ENCODE assay signal across 13 cellular contexts in the genomic region with DNA sequence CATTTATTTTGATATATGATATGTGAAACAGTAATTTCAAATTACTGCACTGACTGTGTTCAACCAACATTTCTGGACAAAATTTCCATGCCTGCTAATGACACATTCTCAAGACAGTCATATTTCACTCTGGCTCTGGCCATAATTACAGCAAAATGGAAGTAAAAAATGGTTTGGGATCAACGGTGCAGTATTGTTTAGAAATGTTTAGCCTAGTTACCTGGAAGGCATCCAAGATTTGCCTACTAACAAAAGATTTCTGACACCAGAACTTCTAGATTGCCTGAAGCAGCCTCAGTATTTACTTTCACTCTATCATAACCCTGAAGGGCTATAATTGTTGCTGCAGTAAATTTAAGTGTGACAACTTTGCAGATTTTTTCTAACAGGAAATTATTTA.
A peak's percentile ranks its signal among the peaks of the same experiment; 100 is the strongest.
DNase-seq lines count a peak whose midpoint lies in the region; ATAC-seq and TF ChIP-seq lines count a peak whose summit lies in the region.
"Had no signal": no experiment of that assay in that cellular context is flagged by ENCODE, and none has a peak within 500 bp of the region (broad histone marks: within the 10 kb centered on the region; RNA-seq: fewer than 3 reads in every experiment).

No MANE protein-coding gene starts in this region.

- H3K36me3 ChIP-seq in Caco-2 (ENCODE audit: control insufficient read depth, insufficient read depth, low read length) (no peaks in the 10 kb centered on the region), gastrocnemius medialis (no peaks in the 10 kb centered on the region), right lobe of liver (no peaks in the 10 kb centered on the region)
- H3K36me3 ChIP-seq: BLaER1 had no signal

- H3K4me1 Mint-ChIP-seq in Caco-2 (ENCODE audit: low read depth, unreplicated experiment) = no peaks in the 10 kb centered on the region

- H3K27me3 Mint-ChIP-seq in Caco-2 (ENCODE audit: insufficient read depth, unreplicated experiment) = no peaks in the 10 kb centered on the region

- no peaks in the 10 kb centered on the region for H3K36me3 Mint-ChIP-seq in Caco-2 (ENCODE audit: insufficient read depth, unreplicated experiment)

- H3K27me3 ChIP-seq in Caco-2 (replicated peaks; ENCODE audit: control insufficient read depth, insufficient read depth, low read length) (no peaks in the 10 kb centered on the region), gastrocnemius medialis (no peaks in the 10 kb centered on the region), right lobe of liver (no peaks in the 10 kb centered on the region)
- H3K27me3 ChIP-seq: BLaER1 had no signal

- H3K9me3 ChIP-seq in Caco-2 (no peaks in the 10 kb centered on the region), gastrocnemius medialis (no peaks in the 10 kb centered on the region), right lobe of liver (no peaks in the 10 kb centered on the region)
- H3K9me3 ChIP-seq: BLaER1, mucosa of descending colon had no signal

- no peak overlapping the region for H3K27ac Mint-ChIP-seq in Caco-2 (ENCODE audit: unreplicated experiment)

- peak; percentile 77 for DNase-seq in DMS153 treated with DMSO at 0.1 percent for 48 hours (lab: John Stamatoyannopoulos, UW; ENCODE audit: unreplicated experiment)
- peak; percentile 75 for DNase-seq in LHCN-M2 (ENCODE audit: low read depth)
- DNase-seq in SHP77 (lab: John Stamatoyannopoulos, UW) = peak; percentile 17 to 45
- peak; percentile 24 for DNase-seq in fibroblast of villous mesenchyme (ENCODE audit: low read depth)
- no peak for DNase-seq in Caco-2
- no peak for DNase-seq in gastrocnemius medialis
- DNase-seq in right lobe of liver = no peak
- no peak for DNase-seq in HuH-7 (ENCODE audit: low spot score)
- DNase-seq: mucosa of descending colon had no signal

- no TSS peak for BruUV-seq in Caco-2 (replicated peaks; lab: Mats Ljungman, UMichigan)

- H3K4me3 Mint-ChIP-seq in Caco-2 (ENCODE audit: unreplicated experiment) = no peak overlapping the region

- in situ Hi-C loops in gastrocnemius medialis (cut with MboI; ENCODE audit: low sequenced_read_pairs in 4 of 4) = no loop called here

- no peaks in the 10 kb centered on the region for H3K4me1 ChIP-seq in Caco-2
- no peaks in the 10 kb centered on the region for H3K4me1 ChIP-seq in gastrocnemius medialis
- no peaks in the 10 kb centered on the region for H3K4me1 ChIP-seq in right lobe of liver
- H3K4me1 ChIP-seq: BLaER1 had no signal

- no peaks in the 10 kb centered on the region for H3K9me3 Mint-ChIP-seq in Caco-2 (ENCODE audit: unreplicated experiment)

- intact Hi-C loops in Caco-2 (cut with micrococcal nuclease; ENCODE audit: unreplicated experiment) (no loop called here), gastrocnemius medialis (cut with DNase I; ENCODE audit: low total_unique reads) (no loop called here), right lobe of liver (cut with DNase I) (no loop called here)

- POLR2A ChIA-PET in Caco-2 (lab: Charles Lee) = no interaction called here

- TF ChIP-seq CTCF in fibroblast of villous mesenchyme (IDR thresholded peaks at IDR 0.05; ENCODE audit: insufficient read depth, low read depth, low read length) (no peak), Caco-2 (IDR thresholded peaks at IDR 0.05; ENCODE audit: insufficient read depth in 1 of 2, low read depth in 1 of 2, low read length in 1 of 2, severe bottlenecking in 1 of 2, unreplicated experiment in 1 of 2) (no peak), gastrocnemius medialis (IDR thresholded peaks at IDR 0.05 in 4 of 5, conservative IDR thresholded peaks at IDR 0.05 in 1 of 5) (no peak), right lobe of liver (IDR thresholded peaks at IDR 0.05) (no peak)

- no peak overlapping the region for H3K27ac ChIP-seq in gastrocnemius medialis
- H3K27ac ChIP-seq in right lobe of liver = no peak overlapping the region
- H3K27ac ChIP-seq: BLaER1, VCaP had no signal

- 13% methylated on average over 1 of the region's 1 CpG for WGBS in right lobe of liver (ENCODE audit: insufficient coverage, low coverage, low lambda C conversion rate, missing lambda C conversion rate)

- CTCF ChIA-PET in Caco-2 (lab: Charles Lee) = no interaction called here

- TF ChIP-seq POLR2A in gastrocnemius medialis (IDR thresholded peaks at IDR 0.05) (no peak), right lobe of liver (IDR thresholded peaks at IDR 0.05) (no peak)

- no peak for ATAC-seq in gastrocnemius medialis
- ATAC-seq in right lobe of liver = no peak
- ATAC-seq: HepG2, mucosa of descending colon, sciatic nerve had no signal

- H3K4me3 ChIP-seq in fibroblast of villous mesenchyme (ENCODE audit: low read depth, low read length) (no peak overlapping the region), Caco-2 (ENCODE audit: low read depth, low read length) (no peak overlapping the region), gastrocnemius medialis (no peak overlapping the region), right lobe of liver (no peak overlapping the region)
- H3K4me3 ChIP-seq: BLaER1, mucosa of descending colon had no signal

Comparison
In these comparisons a context has a peak if more than half of its experiments do, and no peak if none do; other contexts are left out.
1. DNase-seq: peak in DMS153 treated with DMSO at 0.1 percent for 48 hours (single experiment), LHCN-M2 (single experiment), SHP77 (2 of 2) and fibroblast of villous mesenchyme (single experiment); none in Caco-2 (0 of 2), gastrocnemius medialis (0 of 2), right lobe of liver (0 of 3) and HuH-7 (single experiment).